In the genomic region with DNA sequence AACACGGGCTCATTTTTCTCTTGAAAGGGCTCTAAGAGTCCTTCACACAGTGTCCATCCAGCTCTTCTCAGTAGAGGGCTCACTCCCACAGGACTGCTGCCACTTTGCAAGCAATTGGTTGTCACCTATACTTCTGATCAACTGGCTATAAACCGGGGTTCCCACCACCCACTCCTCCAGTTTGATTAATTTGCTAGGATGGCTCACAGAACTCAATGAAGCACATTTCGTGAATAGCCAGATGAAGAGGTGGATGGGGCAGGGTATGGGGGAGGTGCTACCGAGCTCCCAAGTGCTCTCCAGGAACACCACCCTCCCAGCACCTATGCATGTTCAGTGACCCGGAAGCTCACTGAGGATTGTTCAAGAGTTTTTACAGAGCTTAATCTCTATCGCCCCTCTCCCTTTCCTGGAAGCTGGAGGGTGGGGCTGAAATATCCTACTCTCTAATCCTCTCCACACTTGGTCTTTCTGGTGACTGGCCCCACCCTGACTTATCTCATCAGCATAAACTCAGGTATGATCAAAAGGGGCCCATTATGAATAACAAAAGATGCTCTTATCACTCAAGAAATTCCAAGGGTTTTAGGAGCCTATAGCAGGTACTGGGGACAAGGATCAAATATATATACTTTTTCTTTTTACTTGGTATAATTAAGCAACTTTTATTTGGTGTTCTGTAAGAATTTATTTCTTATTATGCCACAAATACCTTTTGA, we compare ENCODE assay signal across 16 cellular contexts.
"Had no signal": no experiment of that assay in that cellular context is flagged by ENCODE, and none has a peak within 500 bp of the region (broad histone marks: within the 10 kb centered on the region; RNA-seq: fewer than 3 reads in every experiment).

No MANE protein-coding gene starts in this region.

- DNase-seq: activated CD4-positive, alpha-beta T cell treated with anti-CD3 and anti-CD28 coated beads for 36 hours; activated CD8-positive, alpha-beta memory T cell treated with anti-CD3 and anti-CD28 coated beads, Interleukin-2, amount 50 U/mL, for 4 hours; activated CD8-positive, alpha-beta T cell treated with anti-CD3 and anti-CD28 coated beads for 36 hours; activated gamma-delta T cell treated with Interleukin-2 at 50 U/mL for 16 hours; activated naive CD8-positive, alpha-beta T cell treated with anti-CD3 and anti-CD28 coated beads, Interleukin-2, amount 50 U/mL, for 24 hours; activated T-cell treated with anti-CD3 and anti-CD28 coated beads, Interleukin-2, amount 50 U/mL, for 72 hours; heart left ventricle; left colon; naive thymus-derived CD8-positive, alpha-beta T cell; psoas muscle; stimulated activated CD4-positive, alpha-beta T cell treated with anti-CD3 and anti-CD28 coated beads, Interleukin-12 subunit alpha, Interleukin-12 subunit beta, amount 100 ng/mL, for 4 hours; stimulated activated naive CD4-positive, alpha-beta T cell had no signal

- H3K27ac Mint-ChIP-seq: activated CD4-positive, alpha-beta T cell treated with anti-CD3 and anti-CD28 coated beads for 36 hours; activated CD8-positive, alpha-beta T cell treated with anti-CD3 and anti-CD28 coated beads for 36 hours; activated naive CD8-positive, alpha-beta T cell treated with anti-CD3 and anti-CD28 coated beads, Interleukin-2, amount 50 U/mL, for 24 hours; activated T-cell treated with anti-CD3 and anti-CD28 coated beads, Interleukin-2, amount 50 U/mL, for 72 hours; naive thymus-derived CD8-positive, alpha-beta T cell; type B pancreatic cell had no signal

- ATAC-seq: activated CD4-positive, alpha-beta T cell treated with anti-CD3 and anti-CD28 coated beads for 36 hours; activated CD8-positive, alpha-beta T cell treated with anti-CD3 and anti-CD28 coated beads for 36 hours; activated naive CD8-positive, alpha-beta T cell treated with anti-CD3 and anti-CD28 coated beads, Interleukin-2, amount 50 U/mL, for 24 hours; activated T-cell treated with anti-CD3 and anti-CD28 coated beads, Interleukin-2, amount 50 U/mL, for 72 hours; heart left ventricle; left colon; naive thymus-derived CD8-positive, alpha-beta T cell; psoas muscle had no signal

- H3K27ac ChIP-seq: ascending aorta, heart left ventricle, psoas muscle, suprapubic skin had no signal

- H3K27me3 ChIP-seq: ascending aorta, heart left ventricle, suprapubic skin had no signal

- H3K27me3 Mint-ChIP-seq: type B pancreatic cell had no signal

- H3K9me3 ChIP-seq: psoas muscle, suprapubic skin had no signal

- H3K4me1 Mint-ChIP-seq: activated naive CD8-positive, alpha-beta T cell treated with anti-CD3 and anti-CD28 coated beads, Interleukin-2, amount 50 U/mL, for 24 hours had no signal

- H3K36me3 ChIP-seq: ascending aorta, heart left ventricle, suprapubic skin had no signal

- H3K4me3 ChIP-seq: ascending aorta, heart left ventricle, lung, psoas muscle, suprapubic skin had no signal

- H3K4me1 ChIP-seq: ascending aorta, heart left ventricle, psoas muscle, suprapubic skin had no signal

- H3K36me3 Mint-ChIP-seq: type B pancreatic cell had no signal

- H3K4me3 Mint-ChIP-seq: activated CD4-positive, alpha-beta T cell treated with anti-CD3 and anti-CD28 coated beads for 36 hours; activated CD8-positive, alpha-beta T cell treated with anti-CD3 and anti-CD28 coated beads for 36 hours; activated naive CD8-positive, alpha-beta T cell treated with anti-CD3 and anti-CD28 coated beads, Interleukin-2, amount 50 U/mL, for 24 hours; activated T-cell treated with anti-CD3 and anti-CD28 coated beads, Interleukin-2, amount 50 U/mL, for 72 hours; naive thymus-derived CD8-positive, alpha-beta T cell; type B pancreatic cell had no signal
